In genomic region chr7:138095972-138096935, GRCh38 we compare ENCODE assay signal across 21 cellular contexts. TPM values are rescaled to one million over a fixed set of nuclear protein-coding genes. Genes with fewer than 3 reads are reported as not detected.
"Had no signal": no experiment of that assay in that cellular context is flagged by ENCODE, and none has a peak within 500 bp of the region (broad histone marks: within the 10 kb centered on the region; RNA-seq: fewer than 3 reads in every experiment).

No MANE protein-coding gene starts in this region.

- DNase-seq: effector memory CD4-positive, alpha-beta T cell; heart right ventricle; islet precursor cell; left ventricle myocardium inferior; mesenchymal stem cell; naive thymus-derived CD8-positive, alpha-beta T cell; posterior cingulate gyrus; sigmoid colon; stimulated activated CD4-positive, alpha-beta T cell treated with anti-CD3 and anti-CD28 coated beads, Interleukin-12 subunit alpha, Interleukin-12 subunit beta, amount 100 ng/mL, for 4 hours; stimulated activated naive CD4-positive, alpha-beta T cell treated with Interleukin-2 at 50 U/mL for 16 hours; upper lobe of left lung had no signal

- H3K4me1 Mint-ChIP-seq: naive thymus-derived CD8-positive, alpha-beta T cell had no signal

- H3K4me1 ChIP-seq: heart right ventricle, left ventricle myocardium inferior, sigmoid colon, upper lobe of left lung, vagina had no signal

- H3K9me3 ChIP-seq: heart right ventricle, left ventricle myocardium inferior, neutrophil, sigmoid colon, upper lobe of left lung, vagina had no signal

- H3K4me3 Mint-ChIP-seq: naive thymus-derived CD8-positive, alpha-beta T cell had no signal

- H3K36me3 ChIP-seq: heart right ventricle, left ventricle myocardium inferior, neutrophil, sigmoid colon, upper lobe of left lung, vagina had no signal

- H3K27me3 ChIP-seq: heart right ventricle, neutrophil, sigmoid colon, upper lobe of left lung, vagina had no signal

- H3K4me3 ChIP-seq: heart right ventricle, left ventricle myocardium inferior, lung, sigmoid colon, skin epidermis, upper lobe of left lung, vagina had no signal

- H3K27ac Mint-ChIP-seq: naive thymus-derived CD8-positive, alpha-beta T cell had no signal

- H3K27ac ChIP-seq: heart right ventricle, left ventricle myocardium inferior, neutrophil, sigmoid colon, skin epidermis, upper lobe of left lung, vagina had no signal

- ATAC-seq: esophagus mucosa; heart right ventricle; naive thymus-derived CD8-positive, alpha-beta T cell had no signal

- H3K36me3 Mint-ChIP-seq: naive thymus-derived CD8-positive, alpha-beta T cell had no signal

RNA-seq across cellular contexts. Expression of gene AKR1D1, which starts 20.0 kb away (rescaled TPM):
- total RNA-seq: esophagus mucosa; fibroblast of lung; frontal cortex; glomerular endothelial cell; heart right ventricle; left ventricle myocardium inferior; lung; naive thymus-derived CD8-positive, alpha-beta T cell; osteocyte; pulmonary artery endothelial cell; sigmoid colon; vagina had no signal
